Comparison of ENCODE assay signal across 1 cellular context in the genomic region with DNA sequence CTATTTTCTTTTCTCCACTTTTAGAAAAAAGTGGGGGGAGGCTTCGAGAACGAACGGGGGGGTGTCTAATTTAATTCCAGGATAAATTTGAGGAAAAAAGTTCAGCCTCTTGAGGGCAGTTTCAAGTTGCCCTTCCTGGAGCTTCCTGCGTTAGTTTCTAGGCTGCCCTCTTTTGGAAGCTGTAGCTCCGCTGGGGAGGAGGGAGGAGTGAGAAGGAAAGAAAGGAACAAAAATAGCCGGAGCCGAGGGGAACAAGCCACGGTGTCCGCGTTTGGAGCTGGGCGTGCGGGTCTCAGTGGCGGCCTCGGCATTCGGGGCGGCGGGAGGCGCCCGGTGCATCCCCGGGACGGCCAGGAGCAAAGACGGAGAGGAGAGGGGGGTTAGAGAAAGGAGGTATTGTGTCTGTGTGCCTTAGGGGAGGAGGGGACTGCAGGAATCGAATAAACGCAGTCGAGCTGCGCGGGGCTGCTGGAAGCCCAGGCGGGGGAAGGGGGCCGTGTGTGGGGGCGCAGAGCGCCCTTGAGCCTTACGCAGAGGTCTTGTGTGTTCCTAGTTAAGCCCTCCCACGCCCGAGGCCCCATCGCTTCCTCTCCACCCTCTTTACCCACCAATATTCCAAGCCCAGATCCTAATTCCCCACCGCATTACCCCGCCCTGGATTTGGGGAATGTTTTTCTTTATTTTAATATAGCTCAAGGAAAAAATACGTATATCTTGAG.
A peak's percentile ranks its signal among the peaks of the same experiment; 100 is the strongest.
TF ChIP-seq lines count a peak whose summit lies in the region.

No MANE protein-coding gene starts in this region.

TF ChIP-seq in K562, 482 proteins besides CTCF, POLR2A, EP300 and RAD21 (continued from another document and continues in another):
- TF ChIP-seq, protein P1, sequence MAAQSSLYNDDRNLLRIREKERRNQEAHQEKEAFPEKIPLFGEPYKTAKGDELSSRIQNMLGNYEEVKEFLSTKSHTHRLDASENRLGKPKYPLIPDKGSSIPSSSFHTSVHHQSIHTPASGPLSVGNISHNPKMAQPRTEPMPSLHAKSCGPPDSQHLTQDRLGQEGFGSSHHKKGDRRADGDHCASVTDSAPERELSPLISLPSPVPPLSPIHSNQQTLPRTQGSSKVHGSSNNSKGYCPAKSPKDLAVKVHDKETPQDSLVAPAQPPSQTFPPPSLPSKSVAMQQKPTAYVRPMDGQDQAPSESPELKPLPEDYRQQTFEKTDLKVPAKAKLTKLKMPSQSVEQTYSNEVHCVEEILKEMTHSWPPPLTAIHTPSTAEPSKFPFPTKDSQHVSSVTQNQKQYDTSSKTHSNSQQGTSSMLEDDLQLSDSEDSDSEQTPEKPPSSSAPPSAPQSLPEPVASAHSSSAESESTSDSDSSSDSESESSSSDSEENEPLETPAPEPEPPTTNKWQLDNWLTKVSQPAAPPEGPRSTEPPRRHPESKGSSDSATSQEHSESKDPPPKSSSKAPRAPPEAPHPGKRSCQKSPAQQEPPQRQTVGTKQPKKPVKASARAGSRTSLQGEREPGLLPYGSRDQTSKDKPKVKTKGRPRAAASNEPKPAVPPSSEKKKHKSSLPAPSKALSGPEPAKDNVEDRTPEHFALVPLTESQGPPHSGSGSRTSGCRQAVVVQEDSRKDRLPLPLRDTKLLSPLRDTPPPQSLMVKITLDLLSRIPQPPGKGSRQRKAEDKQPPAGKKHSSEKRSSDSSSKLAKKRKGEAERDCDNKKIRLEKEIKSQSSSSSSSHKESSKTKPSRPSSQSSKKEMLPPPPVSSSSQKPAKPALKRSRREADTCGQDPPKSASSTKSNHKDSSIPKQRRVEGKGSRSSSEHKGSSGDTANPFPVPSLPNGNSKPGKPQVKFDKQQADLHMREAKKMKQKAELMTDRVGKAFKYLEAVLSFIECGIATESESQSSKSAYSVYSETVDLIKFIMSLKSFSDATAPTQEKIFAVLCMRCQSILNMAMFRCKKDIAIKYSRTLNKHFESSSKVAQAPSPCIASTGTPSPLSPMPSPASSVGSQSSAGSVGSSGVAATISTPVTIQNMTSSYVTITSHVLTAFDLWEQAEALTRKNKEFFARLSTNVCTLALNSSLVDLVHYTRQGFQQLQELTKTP (IDR thresholded peaks at IDR 0.05; ENCODE audit: low read depth in 1 of 2, partially characterized antibody in 2 of 2), result peak in 1 of 2 experiments; percentile 82
- TF ChIP-seq, protein P2, sequence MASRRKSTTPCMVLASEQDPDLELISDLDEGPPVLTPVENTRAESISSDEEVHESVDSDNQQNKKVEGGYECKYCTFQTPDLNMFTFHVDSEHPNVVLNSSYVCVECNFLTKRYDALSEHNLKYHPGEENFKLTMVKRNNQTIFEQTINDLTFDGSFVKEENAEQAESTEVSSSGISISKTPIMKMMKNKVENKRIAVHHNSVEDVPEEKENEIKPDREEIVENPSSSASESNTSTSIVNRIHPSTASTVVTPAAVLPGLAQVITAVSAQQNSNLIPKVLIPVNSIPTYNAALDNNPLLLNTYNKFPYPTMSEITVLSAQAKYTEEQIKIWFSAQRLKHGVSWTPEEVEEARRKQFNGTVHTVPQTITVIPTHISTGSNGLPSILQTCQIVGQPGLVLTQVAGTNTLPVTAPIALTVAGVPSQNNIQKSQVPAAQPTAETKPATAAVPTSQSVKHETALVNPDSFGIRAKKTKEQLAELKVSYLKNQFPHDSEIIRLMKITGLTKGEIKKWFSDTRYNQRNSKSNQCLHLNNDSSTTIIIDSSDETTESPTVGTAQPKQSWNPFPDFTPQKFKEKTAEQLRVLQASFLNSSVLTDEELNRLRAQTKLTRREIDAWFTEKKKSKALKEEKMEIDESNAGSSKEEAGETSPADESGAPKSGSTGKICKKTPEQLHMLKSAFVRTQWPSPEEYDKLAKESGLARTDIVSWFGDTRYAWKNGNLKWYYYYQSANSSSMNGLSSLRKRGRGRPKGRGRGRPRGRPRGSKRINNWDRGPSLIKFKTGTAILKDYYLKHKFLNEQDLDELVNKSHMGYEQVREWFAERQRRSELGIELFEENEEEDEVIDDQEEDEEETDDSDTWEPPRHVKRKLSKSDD (conservative IDR thresholded peaks at IDR 0.05; ENCODE audit: low read length), result peak; percentile 19; the same call in 1 of the 2 replicates
- peak; percentile 97 for TF ChIP-seq EGR1 (conservative IDR thresholded peaks at IDR 0.05)
- no peak for TF ChIP-seq HNRNPL (IDR thresholded peaks at IDR 0.05; ENCODE audit: low read depth, low read length)
- TF ChIP-seq, protein P3, sequence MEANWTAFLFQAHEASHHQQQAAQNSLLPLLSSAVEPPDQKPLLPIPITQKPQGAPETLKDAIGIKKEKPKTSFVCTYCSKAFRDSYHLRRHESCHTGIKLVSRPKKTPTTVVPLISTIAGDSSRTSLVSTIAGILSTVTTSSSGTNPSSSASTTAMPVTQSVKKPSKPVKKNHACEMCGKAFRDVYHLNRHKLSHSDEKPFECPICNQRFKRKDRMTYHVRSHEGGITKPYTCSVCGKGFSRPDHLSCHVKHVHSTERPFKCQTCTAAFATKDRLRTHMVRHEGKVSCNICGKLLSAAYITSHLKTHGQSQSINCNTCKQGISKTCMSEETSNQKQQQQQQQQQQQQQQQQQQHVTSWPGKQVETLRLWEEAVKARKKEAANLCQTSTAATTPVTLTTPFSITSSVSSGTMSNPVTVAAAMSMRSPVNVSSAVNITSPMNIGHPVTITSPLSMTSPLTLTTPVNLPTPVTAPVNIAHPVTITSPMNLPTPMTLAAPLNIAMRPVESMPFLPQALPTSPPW (CRISPR knock-in tag; IDR thresholded peaks at IDR 0.05), result peak; percentile 80
- no peak for TF ChIP-seq ZNF445 (CRISPR knock-in tag; IDR thresholded peaks at IDR 0.05; ENCODE audit: low read depth)
- TF ChIP-seq, protein P4, sequence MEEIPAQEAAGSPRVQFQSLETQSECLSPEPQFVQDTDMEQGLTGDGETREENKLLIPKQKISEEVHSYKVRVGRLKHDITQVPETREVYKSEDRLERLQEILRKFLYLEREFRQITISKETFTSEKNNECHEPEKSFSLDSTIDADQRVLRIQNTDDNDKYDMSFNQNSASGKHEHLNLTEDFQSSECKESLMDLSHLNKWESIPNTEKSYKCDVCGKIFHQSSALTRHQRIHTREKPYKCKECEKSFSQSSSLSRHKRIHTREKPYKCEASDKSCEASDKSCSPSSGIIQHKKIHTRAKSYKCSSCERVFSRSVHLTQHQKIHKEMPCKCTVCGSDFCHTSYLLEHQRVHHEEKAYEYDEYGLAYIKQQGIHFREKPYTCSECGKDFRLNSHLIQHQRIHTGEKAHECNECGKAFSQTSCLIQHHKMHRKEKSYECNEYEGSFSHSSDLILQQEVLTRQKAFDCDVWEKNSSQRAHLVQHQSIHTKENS (CRISPR knock-in tag; IDR thresholded peaks at IDR 0.05), result no peak
- TF ChIP-seq E2F3 (CRISPR knock-in tag; IDR thresholded peaks at IDR 0.05), result no peak
- TF ChIP-seq BMI1 (IDR thresholded peaks at IDR 0.05; ENCODE audit: low read length), result no peak
- no peak for TF ChIP-seq POU5F1 (IDR thresholded peaks at IDR 0.05; ENCODE audit: borderline replicate concordance, low read depth, low read length, partially characterized antibody)
- TF ChIP-seq, protein P5, sequence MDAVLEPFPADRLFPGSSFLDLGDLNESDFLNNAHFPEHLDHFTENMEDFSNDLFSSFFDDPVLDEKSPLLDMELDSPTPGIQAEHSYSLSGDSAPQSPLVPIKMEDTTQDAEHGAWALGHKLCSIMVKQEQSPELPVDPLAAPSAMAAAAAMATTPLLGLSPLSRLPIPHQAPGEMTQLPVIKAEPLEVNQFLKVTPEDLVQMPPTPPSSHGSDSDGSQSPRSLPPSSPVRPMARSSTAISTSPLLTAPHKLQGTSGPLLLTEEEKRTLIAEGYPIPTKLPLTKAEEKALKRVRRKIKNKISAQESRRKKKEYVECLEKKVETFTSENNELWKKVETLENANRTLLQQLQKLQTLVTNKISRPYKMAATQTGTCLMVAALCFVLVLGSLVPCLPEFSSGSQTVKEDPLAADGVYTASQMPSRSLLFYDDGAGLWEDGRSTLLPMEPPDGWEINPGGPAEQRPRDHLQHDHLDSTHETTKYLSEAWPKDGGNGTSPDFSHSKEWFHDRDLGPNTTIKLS (IDR thresholded peaks at IDR 0.05; ENCODE audit: borderline replicate concordance, low read depth), result 0 out of 2 replicates have a peak, but pooled peaks have one; percentile 21
- TF ChIP-seq TOE1 (IDR thresholded peaks at IDR 0.05; ENCODE audit: borderline replicate concordance), result 0 out of 2 replicates have a peak, but pooled peaks have one; percentile 54
- no peak for TF ChIP-seq TOE1 (CRISPR knock-in tag; IDR thresholded peaks at IDR 0.05; ENCODE audit: borderline replicate concordance, low read depth)
- TF ChIP-seq ZFP1 (CRISPR knock-in tag; IDR thresholded peaks at IDR 0.05), result no peak
- TF ChIP-seq ZSCAN29 (IDR thresholded peaks at IDR 0.05), result peak; percentile 92
- no peak for TF ChIP-seq ZNF23 (CRISPR knock-in tag; IDR thresholded peaks at IDR 0.05)
- TF ChIP-seq ZFPM2 (CRISPR knock-in tag; IDR thresholded peaks at IDR 0.05), result no peak
- TF ChIP-seq, protein P6, sequence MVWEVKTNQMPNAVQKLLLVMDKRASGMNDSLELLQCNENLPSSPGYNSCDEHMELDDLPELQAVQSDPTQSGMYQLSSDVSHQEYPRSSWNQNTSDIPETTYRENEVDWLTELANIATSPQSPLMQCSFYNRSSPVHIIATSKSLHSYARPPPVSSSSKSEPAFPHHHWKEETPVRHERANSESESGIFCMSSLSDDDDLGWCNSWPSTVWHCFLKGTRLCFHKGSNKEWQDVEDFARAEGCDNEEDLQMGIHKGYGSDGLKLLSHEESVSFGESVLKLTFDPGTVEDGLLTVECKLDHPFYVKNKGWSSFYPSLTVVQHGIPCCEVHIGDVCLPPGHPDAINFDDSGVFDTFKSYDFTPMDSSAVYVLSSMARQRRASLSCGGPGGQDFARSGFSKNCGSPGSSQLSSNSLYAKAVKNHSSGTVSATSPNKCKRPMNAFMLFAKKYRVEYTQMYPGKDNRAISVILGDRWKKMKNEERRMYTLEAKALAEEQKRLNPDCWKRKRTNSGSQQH (CRISPR knock-in tag; IDR thresholded peaks at IDR 0.05), result peak; percentile 69; the same call in 1 of the 2 replicates
- TF ChIP-seq ZC3H8 (IDR thresholded peaks at IDR 0.05), result no peak
- TF ChIP-seq PTBP1 (IDR thresholded peaks at IDR 0.05; ENCODE audit: low read depth, low read length), result peak; percentile 100
- no peak for TF ChIP-seq CAMTA2 (CRISPR knock-in tag; conservative IDR thresholded peaks at IDR 0.05)
- TF ChIP-seq, protein P7, sequence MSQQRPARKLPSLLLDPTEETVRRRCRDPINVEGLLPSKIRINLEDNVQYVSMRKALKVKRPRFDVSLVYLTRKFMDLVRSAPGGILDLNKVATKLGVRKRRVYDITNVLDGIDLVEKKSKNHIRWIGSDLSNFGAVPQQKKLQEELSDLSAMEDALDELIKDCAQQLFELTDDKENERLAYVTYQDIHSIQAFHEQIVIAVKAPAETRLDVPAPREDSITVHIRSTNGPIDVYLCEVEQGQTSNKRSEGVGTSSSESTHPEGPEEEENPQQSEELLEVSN (IDR thresholded peaks at IDR 0.05; ENCODE audit: borderline replicate concordance in 1 of 2, extremely low read depth in 1 of 2, insufficient read depth in 1 of 2, insufficient read length in 1 of 2, low read depth in 1 of 2, low read length in 1 of 2, poor library complexity in 1 of 2, severe bottlenecking in 1 of 2), result peak in 1 of 2 experiments; percentile 59
- TF ChIP-seq, protein P8, sequence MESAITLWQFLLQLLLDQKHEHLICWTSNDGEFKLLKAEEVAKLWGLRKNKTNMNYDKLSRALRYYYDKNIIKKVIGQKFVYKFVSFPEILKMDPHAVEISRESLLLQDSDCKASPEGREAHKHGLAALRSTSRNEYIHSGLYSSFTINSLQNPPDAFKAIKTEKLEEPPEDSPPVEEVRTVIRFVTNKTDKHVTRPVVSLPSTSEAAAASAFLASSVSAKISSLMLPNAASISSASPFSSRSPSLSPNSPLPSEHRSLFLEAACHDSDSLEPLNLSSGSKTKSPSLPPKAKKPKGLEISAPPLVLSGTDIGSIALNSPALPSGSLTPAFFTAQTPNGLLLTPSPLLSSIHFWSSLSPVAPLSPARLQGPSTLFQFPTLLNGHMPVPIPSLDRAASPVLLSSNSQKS (CRISPR knock-in tag; IDR thresholded peaks at IDR 0.05), result no peak
- TF ChIP-seq HNRNPLL (IDR thresholded peaks at IDR 0.05; ENCODE audit: low read depth, low read length, poor library complexity, severe bottlenecking), result peak; percentile 59
- TF ChIP-seq KLF10 (CRISPR knock-in tag; IDR thresholded peaks at IDR 0.05), result 0 out of 2 replicates have a peak, but pooled peaks have one; percentile 23
- TF ChIP-seq, protein P9, sequence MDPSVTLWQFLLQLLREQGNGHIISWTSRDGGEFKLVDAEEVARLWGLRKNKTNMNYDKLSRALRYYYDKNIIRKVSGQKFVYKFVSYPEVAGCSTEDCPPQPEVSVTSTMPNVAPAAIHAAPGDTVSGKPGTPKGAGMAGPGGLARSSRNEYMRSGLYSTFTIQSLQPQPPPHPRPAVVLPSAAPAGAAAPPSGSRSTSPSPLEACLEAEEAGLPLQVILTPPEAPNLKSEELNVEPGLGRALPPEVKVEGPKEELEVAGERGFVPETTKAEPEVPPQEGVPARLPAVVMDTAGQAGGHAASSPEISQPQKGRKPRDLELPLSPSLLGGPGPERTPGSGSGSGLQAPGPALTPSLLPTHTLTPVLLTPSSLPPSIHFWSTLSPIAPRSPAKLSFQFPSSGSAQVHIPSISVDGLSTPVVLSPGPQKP (CRISPR knock-in tag; IDR thresholded peaks at IDR 0.05), result no peak
- TF ChIP-seq, protein P10, sequence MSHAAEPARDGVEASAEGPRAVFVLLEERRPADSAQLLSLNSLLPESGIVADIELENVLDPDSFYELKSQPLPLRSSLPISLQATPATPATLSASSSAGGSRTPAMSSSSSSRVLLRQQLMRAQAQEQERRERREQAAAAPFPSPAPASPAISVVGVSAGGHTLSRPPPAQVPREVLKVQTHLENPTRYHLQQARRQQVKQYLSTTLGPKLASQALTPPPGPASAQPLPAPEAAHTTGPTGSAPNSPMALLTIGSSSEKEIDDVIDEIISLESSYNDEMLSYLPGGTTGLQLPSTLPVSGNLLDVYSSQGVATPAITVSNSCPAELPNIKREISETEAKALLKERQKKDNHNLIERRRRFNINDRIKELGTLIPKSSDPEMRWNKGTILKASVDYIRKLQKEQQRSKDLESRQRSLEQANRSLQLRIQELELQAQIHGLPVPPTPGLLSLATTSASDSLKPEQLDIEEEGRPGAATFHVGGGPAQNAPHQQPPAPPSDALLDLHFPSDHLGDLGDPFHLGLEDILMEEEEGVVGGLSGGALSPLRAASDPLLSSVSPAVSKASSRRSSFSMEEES (CRISPR knock-in tag; IDR thresholded peaks at IDR 0.05), result no peak
- TF ChIP-seq ZNF830 (CRISPR knock-in tag; IDR thresholded peaks at IDR 0.05), result 0 out of 2 replicates have a peak, but pooled peaks have one; percentile 45
- TF ChIP-seq SP2 (IDR thresholded peaks at IDR 0.05; ENCODE audit: extremely low read depth, low read depth, low read length, poor library complexity, severe bottlenecking), result no peak
- TF ChIP-seq, protein P11, sequence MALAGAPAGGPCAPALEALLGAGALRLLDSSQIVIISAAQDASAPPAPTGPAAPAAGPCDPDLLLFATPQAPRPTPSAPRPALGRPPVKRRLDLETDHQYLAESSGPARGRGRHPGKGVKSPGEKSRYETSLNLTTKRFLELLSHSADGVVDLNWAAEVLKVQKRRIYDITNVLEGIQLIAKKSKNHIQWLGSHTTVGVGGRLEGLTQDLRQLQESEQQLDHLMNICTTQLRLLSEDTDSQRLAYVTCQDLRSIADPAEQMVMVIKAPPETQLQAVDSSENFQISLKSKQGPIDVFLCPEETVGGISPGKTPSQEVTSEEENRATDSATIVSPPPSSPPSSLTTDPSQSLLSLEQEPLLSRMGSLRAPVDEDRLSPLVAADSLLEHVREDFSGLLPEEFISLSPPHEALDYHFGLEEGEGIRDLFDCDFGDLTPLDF (CRISPR knock-in tag; IDR thresholded peaks at IDR 0.05), result no peak
- peak; percentile 61 for TF ChIP-seq SPI1 (IDR thresholded peaks at IDR 0.05; ENCODE audit: borderline replicate concordance, low read depth, low read length)
- TF ChIP-seq RB1 (IDR thresholded peaks at IDR 0.05; ENCODE audit: low read depth), result peak; percentile 52; the same call in 1 of the 2 replicates
